2 cellular contexts compared by ENCODE assay signal in the genomic region with DNA sequence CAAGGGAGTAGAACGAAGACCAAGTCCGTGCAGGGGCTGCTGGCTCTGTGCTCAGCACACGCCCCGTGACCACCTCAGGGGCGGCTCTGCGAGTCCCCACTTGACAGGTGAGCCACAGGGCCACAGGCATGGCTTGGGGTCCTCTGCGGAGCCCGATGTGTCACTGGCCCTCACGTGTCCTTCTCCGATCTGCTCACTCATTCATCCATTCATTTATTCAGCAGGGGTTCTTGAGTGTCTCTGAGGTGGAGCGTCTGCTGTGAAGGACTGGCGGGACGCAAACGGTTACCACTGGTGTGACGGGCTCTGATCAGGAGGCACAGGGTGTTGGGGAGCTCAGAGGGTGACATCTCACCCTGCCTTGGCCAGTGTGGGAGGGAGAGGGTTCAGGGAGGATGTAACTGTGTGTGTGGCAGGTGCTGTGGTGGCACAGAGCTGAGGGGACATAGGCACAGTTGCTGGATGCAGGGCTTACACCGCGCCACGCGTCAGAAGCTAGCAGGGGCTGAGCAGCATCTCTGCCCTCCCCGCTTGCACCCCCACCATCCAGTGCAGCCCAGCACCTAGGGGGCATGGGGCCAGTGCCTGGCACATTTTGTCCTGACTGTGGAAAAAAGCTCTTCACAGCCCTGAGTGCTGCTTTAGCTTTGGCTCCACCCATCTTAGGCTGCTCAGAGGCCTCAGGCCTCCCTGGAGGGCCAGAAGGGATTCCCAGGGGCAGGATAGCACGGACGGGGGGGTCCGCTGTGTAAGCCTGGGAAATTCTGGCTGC.
TF ChIP-seq lines count a peak whose summit lies in the region.

No MANE protein-coding gene starts in this region.

TF ChIP-seq in A549, 52 proteins besides CTCF, POLR2A, EP300 and RAD21:
- TF ChIP-seq ZSCAN20 (CRISPR knock-in tag; IDR thresholded peaks at IDR 0.05) (no peak), POLR2AphosphoS2 (conservative IDR thresholded peaks at IDR 0.05; ENCODE audit: low read length) (no peak), TP53 (CRISPR knock-in tag; IDR thresholded peaks at IDR 0.05) (no peak), FOXS1 (CRISPR knock-in tag; IDR thresholded peaks at IDR 0.05) (no peak), NFE2L2 (conservative IDR thresholded peaks at IDR 0.05; ENCODE audit: low read length) (no peak), ZFP36 (IDR thresholded peaks at IDR 0.05; ENCODE audit: borderline replicate concordance, partially characterized antibody) (no peak)
- TF ChIP-seq, protein P1, sequence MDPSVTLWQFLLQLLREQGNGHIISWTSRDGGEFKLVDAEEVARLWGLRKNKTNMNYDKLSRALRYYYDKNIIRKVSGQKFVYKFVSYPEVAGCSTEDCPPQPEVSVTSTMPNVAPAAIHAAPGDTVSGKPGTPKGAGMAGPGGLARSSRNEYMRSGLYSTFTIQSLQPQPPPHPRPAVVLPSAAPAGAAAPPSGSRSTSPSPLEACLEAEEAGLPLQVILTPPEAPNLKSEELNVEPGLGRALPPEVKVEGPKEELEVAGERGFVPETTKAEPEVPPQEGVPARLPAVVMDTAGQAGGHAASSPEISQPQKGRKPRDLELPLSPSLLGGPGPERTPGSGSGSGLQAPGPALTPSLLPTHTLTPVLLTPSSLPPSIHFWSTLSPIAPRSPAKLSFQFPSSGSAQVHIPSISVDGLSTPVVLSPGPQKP (IDR thresholded peaks at IDR 0.05; ENCODE audit: low read depth, low read length), result no peak

TF ChIP-seq in H1, 55 proteins besides CTCF, POLR2A, EP300 and RAD21:
- no peak for TF ChIP-seq HDAC2 (IDR thresholded peaks at IDR 0.05; ENCODE audit: borderline replicate concordance in 1 of 2, low read depth in 2 of 2, low read length in 2 of 2)
- TF ChIP-seq SUZ12 (IDR thresholded peaks at IDR 0.05; ENCODE audit: low read length), result no peak
- TF ChIP-seq EGR1 (IDR thresholded peaks at IDR 0.05; ENCODE audit: borderline replicate concordance, low read depth, low read length), result no peak
- TF ChIP-seq TBP (IDR thresholded peaks at IDR 0.05; ENCODE audit: low read depth, low read length), result no peak
- TF ChIP-seq TAF1 (IDR thresholded peaks at IDR 0.05; ENCODE audit: low read depth, low read length), result no peak
- TF ChIP-seq JUN (IDR thresholded peaks at IDR 0.05; ENCODE audit: low read depth, low read length), result no peak
- no peak for TF ChIP-seq BACH1 (IDR thresholded peaks at IDR 0.05; ENCODE audit: low read length)
- no peak for TF ChIP-seq ASH2L (IDR thresholded peaks at IDR 0.05; ENCODE audit: low read length)
- no peak for TF ChIP-seq CHD2 (IDR thresholded peaks at IDR 0.05; ENCODE audit: low read length)
- no peak for TF ChIP-seq KDM1A (IDR thresholded peaks at IDR 0.05; ENCODE audit: borderline replicate concordance, low read length)
- TF ChIP-seq SIX5 (IDR thresholded peaks at IDR 0.05; ENCODE audit: low read depth, low read length), result no peak
- TF ChIP-seq, protein P2, sequence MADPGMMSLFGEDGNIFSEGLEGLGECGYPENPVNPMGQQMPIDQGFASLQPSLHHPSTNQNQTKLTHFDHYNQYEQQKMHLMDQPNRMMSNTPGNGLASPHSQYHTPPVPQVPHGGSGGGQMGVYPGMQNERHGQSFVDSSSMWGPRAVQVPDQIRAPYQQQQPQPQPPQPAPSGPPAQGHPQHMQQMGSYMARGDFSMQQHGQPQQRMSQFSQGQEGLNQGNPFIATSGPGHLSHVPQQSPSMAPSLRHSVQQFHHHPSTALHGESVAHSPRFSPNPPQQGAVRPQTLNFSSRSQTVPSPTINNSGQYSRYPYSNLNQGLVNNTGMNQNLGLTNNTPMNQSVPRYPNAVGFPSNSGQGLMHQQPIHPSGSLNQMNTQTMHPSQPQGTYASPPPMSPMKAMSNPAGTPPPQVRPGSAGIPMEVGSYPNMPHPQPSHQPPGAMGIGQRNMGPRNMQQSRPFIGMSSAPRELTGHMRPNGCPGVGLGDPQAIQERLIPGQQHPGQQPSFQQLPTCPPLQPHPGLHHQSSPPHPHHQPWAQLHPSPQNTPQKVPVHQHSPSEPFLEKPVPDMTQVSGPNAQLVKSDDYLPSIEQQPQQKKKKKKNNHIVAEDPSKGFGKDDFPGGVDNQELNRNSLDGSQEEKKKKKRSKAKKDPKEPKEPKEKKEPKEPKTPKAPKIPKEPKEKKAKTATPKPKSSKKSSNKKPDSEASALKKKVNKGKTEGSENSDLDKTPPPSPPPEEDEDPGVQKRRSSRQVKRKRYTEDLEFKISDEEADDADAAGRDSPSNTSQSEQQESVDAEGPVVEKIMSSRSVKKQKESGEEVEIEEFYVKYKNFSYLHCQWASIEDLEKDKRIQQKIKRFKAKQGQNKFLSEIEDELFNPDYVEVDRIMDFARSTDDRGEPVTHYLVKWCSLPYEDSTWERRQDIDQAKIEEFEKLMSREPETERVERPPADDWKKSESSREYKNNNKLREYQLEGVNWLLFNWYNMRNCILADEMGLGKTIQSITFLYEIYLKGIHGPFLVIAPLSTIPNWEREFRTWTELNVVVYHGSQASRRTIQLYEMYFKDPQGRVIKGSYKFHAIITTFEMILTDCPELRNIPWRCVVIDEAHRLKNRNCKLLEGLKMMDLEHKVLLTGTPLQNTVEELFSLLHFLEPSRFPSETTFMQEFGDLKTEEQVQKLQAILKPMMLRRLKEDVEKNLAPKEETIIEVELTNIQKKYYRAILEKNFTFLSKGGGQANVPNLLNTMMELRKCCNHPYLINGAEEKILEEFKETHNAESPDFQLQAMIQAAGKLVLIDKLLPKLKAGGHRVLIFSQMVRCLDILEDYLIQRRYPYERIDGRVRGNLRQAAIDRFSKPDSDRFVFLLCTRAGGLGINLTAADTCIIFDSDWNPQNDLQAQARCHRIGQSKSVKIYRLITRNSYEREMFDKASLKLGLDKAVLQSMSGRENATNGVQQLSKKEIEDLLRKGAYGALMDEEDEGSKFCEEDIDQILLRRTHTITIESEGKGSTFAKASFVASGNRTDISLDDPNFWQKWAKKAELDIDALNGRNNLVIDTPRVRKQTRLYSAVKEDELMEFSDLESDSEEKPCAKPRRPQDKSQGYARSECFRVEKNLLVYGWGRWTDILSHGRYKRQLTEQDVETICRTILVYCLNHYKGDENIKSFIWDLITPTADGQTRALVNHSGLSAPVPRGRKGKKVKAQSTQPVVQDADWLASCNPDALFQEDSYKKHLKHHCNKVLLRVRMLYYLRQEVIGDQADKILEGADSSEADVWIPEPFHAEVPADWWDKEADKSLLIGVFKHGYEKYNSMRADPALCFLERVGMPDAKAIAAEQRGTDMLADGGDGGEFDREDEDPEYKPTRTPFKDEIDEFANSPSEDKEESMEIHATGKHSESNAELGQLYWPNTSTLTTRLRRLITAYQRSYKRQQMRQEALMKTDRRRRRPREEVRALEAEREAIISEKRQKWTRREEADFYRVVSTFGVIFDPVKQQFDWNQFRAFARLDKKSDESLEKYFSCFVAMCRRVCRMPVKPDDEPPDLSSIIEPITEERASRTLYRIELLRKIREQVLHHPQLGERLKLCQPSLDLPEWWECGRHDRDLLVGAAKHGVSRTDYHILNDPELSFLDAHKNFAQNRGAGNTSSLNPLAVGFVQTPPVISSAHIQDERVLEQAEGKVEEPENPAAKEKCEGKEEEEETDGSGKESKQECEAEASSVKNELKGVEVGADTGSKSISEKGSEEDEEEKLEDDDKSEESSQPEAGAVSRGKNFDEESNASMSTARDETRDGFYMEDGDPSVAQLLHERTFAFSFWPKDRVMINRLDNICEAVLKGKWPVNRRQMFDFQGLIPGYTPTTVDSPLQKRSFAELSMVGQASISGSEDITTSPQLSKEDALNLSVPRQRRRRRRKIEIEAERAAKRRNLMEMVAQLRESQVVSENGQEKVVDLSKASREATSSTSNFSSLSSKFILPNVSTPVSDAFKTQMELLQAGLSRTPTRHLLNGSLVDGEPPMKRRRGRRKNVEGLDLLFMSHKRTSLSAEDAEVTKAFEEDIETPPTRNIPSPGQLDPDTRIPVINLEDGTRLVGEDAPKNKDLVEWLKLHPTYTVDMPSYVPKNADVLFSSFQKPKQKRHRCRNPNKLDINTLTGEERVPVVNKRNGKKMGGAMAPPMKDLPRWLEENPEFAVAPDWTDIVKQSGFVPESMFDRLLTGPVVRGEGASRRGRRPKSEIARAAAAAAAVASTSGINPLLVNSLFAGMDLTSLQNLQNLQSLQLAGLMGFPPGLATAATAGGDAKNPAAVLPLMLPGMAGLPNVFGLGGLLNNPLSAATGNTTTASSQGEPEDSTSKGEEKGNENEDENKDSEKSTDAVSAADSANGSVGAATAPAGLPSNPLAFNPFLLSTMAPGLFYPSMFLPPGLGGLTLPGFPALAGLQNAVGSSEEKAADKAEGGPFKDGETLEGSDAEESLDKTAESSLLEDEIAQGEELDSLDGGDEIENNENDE (IDR thresholded peaks at IDR 0.05; ENCODE audit: insufficient replicate concordance, low read length), result no peak
- TF ChIP-seq GTF2F1 (IDR thresholded peaks at IDR 0.05; ENCODE audit: borderline replicate concordance, low read depth, low read length), result no peak
- TF ChIP-seq RBBP5 (IDR thresholded peaks at IDR 0.05; ENCODE audit: borderline replicate concordance, low read depth, low read length), result no peak
- TF ChIP-seq, protein P3, sequence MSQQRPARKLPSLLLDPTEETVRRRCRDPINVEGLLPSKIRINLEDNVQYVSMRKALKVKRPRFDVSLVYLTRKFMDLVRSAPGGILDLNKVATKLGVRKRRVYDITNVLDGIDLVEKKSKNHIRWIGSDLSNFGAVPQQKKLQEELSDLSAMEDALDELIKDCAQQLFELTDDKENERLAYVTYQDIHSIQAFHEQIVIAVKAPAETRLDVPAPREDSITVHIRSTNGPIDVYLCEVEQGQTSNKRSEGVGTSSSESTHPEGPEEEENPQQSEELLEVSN (IDR thresholded peaks at IDR 0.05), result no peak
